17 cellular contexts compared by ENCODE assay signal in the genomic region with DNA sequence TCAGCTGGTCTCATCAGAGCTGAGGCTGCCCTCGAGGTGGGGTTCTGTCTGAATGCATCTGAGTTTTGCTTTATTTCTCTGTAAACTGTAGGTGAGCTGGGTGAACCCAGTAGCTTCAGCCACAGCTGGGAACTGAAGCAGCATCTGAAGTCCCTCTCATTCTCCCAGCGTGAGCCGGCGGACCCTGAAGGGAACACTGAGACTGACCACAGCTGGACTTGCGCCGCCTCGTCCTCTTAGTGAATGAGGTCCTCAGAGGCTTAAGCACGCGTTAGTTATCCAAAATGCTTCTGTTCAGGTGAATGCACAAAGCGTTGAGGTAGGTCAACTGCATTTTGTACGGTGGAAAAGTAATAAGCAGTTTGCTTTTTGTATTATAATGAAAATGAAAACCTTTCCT.
"Had no signal": no experiment of that assay in that cellular context is flagged by ENCODE, and none has a peak within 500 bp of the region (broad histone marks: within the 10 kb centered on the region; RNA-seq: fewer than 3 reads in every experiment).

No MANE protein-coding gene starts in this region.

- H3K27ac Mint-ChIP-seq: activated naive CD4-positive, alpha-beta T cell treated with anti-CD3 and anti-CD28 coated beads, Interleukin-2, amount 50 U/mL, for 24 hours; activated T-cell treated with anti-CD3 and anti-CD28 coated beads, Interleukin-2, amount 50 U/mL, for 72 hours; stimulated activated memory B cell treated with anti-CD40 and anti-IgM and Interleukin-4, amounts not matched to agents 10 μg/mL and 1 μg/mL and 100 μg/mL, for 72 hours; T-helper 1 cell treated with Interleukin-12 subunit alpha and Interleukin-12 subunit beta and Interleukin-4 antibody, amounts not matched to agents 30 μg/mL and 1 μg/mL, for 36 hours had no signal

- ATAC-seq: activated T-cell treated with anti-CD3 and anti-CD28 coated beads, Interleukin-2, amount 50 U/mL, for 72 hours; left ventricle myocardium superior; pancreas; sciatic nerve; stimulated activated memory B cell treated with anti-CD40 and anti-IgM and Interleukin-4, amounts not matched to agents 10 μg/mL and 1 μg/mL and 100 μg/mL, for 72 hours had no signal

- H3K27me3 Mint-ChIP-seq: activated naive CD4-positive, alpha-beta T cell treated with anti-CD3 and anti-CD28 coated beads, Interleukin-2, amount 50 U/mL, for 24 hours; naive B cell; stimulated activated memory B cell treated with anti-CD40 and anti-IgM and Interleukin-4, amounts not matched to agents 10 μg/mL and 1 μg/mL and 100 μg/mL, for 72 hours had no signal

- H3K9me3 Mint-ChIP-seq: activated naive CD4-positive, alpha-beta T cell treated with anti-CD3 and anti-CD28 coated beads, Interleukin-2, amount 50 U/mL, for 24 hours; activated T-cell treated with anti-CD3 and anti-CD28 coated beads, Interleukin-2, amount 50 U/mL, for 72 hours; naive B cell; stimulated activated memory B cell treated with anti-CD40 and anti-IgM and Interleukin-4, amounts not matched to agents 10 μg/mL and 1 μg/mL and 100 μg/mL, for 72 hours; T-helper 1 cell treated with Interleukin-12 subunit alpha and Interleukin-12 subunit beta and Interleukin-4 antibody, amounts not matched to agents 30 μg/mL and 1 μg/mL, for 36 hours had no signal

- H3K27me3 ChIP-seq: breast epithelium, pancreas, testis had no signal

- H3K36me3 ChIP-seq: breast epithelium, pancreas had no signal

- H3K9me3 ChIP-seq: breast epithelium, pancreas, testis had no signal

- H3K4me3 Mint-ChIP-seq: activated naive CD4-positive, alpha-beta T cell treated with anti-CD3 and anti-CD28 coated beads, Interleukin-2, amount 50 U/mL, for 24 hours; activated T-cell treated with anti-CD3 and anti-CD28 coated beads, Interleukin-2, amount 50 U/mL, for 72 hours; naive B cell; stimulated activated memory B cell treated with anti-CD40 and anti-IgM and Interleukin-4, amounts not matched to agents 10 μg/mL and 1 μg/mL and 100 μg/mL, for 72 hours; T-helper 1 cell treated with Interleukin-12 subunit alpha and Interleukin-12 subunit beta and Interleukin-4 antibody, amounts not matched to agents 30 μg/mL and 1 μg/mL, for 36 hours had no signal

- H3K4me3 ChIP-seq: breast epithelium, pancreas, testis had no signal

- FAIRE-seq: astrocyte, pancreas had no signal

- DNase-seq: activated CD4-positive, alpha-beta T cell treated with anti-CD3 and anti-CD28 coated beads, Interleukin-2, amount 50 U/mL, for 1 hour; activated CD4-positive, CD25-positive, alpha-beta regulatory T cell treated with anti-CD3 and anti-CD28 coated beads, Interleukin-2, amount 50 U/mL, for 72 hours; activated CD8-positive, alpha-beta memory T cell treated with anti-CD3 and anti-CD28 coated beads for 24 hours; activated effector memory CD4-positive, alpha-beta T cell treated with anti-CD3 and anti-CD28 coated beads, Interleukin-2, amount 50 U/mL, for 16 hours; activated T-cell treated with anti-CD3 and anti-CD28 coated beads, Interleukin-2, amount 50 U/mL, for 72 hours; effector CD8-positive, alpha-beta T cell; left ventricle myocardium superior; naive B cell; pancreas; stimulated activated CD4-positive, alpha-beta T cell treated with anti-CD3 and anti-CD28 coated beads, Interleukin-4, amount 100 ng/mL, for 4 hours; testis had no signal
